ENCODE assay signal across 8 cellular contexts in genomic region chr5:24633705-24634325, GRCh38. TPM values are rescaled to one million over a fixed set of nuclear protein-coding genes. Genes with fewer than 3 reads are reported as not detected.
DNase-seq lines count a peak whose midpoint lies in the region; ATAC-seq, FAIRE-seq and TF ChIP-seq lines count a peak whose summit lies in the region.

No MANE protein-coding gene starts in this region.

- peak; percentile 35 for TF ChIP-seq CTCF in bronchial epithelial cell (IDR thresholded peaks at IDR 0.05; ENCODE audit: insufficient read depth, low read length, severe bottlenecking)
- TF ChIP-seq CTCF in mucosa of descending colon (IDR thresholded peaks at IDR 0.05): peak; percentile 29

- H3K27ac Mint-ChIP-seq in activated T-cell treated with anti-CD3 and anti-CD28 coated beads, Interleukin-2, amount 50 U/mL, for 24 hours: no peak overlapping the region

- H3K4me3 ChIP-seq in bronchial epithelial cell (ENCODE audit: low read depth, low read length) (no peak overlapping the region), mucosa of descending colon (no peak overlapping the region)

- no peaks in the 10 kb centered on the region for H3K4me1 ChIP-seq in mucosa of descending colon (ENCODE audit: low read depth)

- no peak overlapping the region for H3K4me3 Mint-ChIP-seq in activated T-cell treated with anti-CD3 and anti-CD28 coated beads, Interleukin-2, amount 50 U/mL, for 24 hours

- H3K27me3 ChIP-seq in bronchial epithelial cell (ENCODE audit: control insufficient read depth, insufficient read depth, low read length): no peaks in the 10 kb centered on the region

- intact Hi-C loops in mucosa of descending colon (cut with DNase I, micrococcal nuclease): no loop called here

- ATAC-seq in HG02885 (IDR thresholded peaks at IDR 0.05; ENCODE audit: poor library complexity, unreplicated experiment): peak; percentile 85
- ATAC-seq in mucosa of descending colon: no peak

- DNase-seq in GM04504 (ENCODE audit: low read depth): peak; percentile 13
- peak; percentile 31 for DNase-seq in NCI-H345 treated with DMSO at 0.1 percent for 48 hours (lab: John Stamatoyannopoulos, UW; ENCODE audit: unreplicated experiment)
- peak; percentile 41 for DNase-seq in bronchial epithelial cell (ENCODE audit: low read depth)
- DNase-seq in mucosa of descending colon: no peak
- DNase-seq in stimulated activated naive CD4-positive, alpha-beta T cell (lab: John Stamatoyannopoulos, UW): no peak
- no peak for DNase-seq in GOT3 (lab: John Stamatoyannopoulos, UW)
- DNase-seq in activated T-cell treated with anti-CD3 and anti-CD28 coated beads, Interleukin-2, amount 50 U/mL, for 24 hours: no peak

- H3K9me3 ChIP-seq in mucosa of descending colon: no peaks in the 10 kb centered on the region

- H3K36me3 Mint-ChIP-seq in activated T-cell treated with anti-CD3 and anti-CD28 coated beads, Interleukin-2, amount 50 U/mL, for 24 hours (ENCODE audit: low read depth): no peaks in the 10 kb centered on the region

- no peak for FAIRE-seq in bronchial epithelial cell (lab: Jason Lieb, UNC)

- no peaks in the 10 kb centered on the region for H3K4me1 Mint-ChIP-seq in activated T-cell treated with anti-CD3 and anti-CD28 coated beads, Interleukin-2, amount 50 U/mL, for 24 hours (ENCODE audit: low read depth)

- H3K27me3 Mint-ChIP-seq in activated T-cell treated with anti-CD3 and anti-CD28 coated beads, Interleukin-2, amount 50 U/mL, for 24 hours: no peaks in the 10 kb centered on the region

- peaks cover 5% of the 10 kb centered on the region for H3K9me3 Mint-ChIP-seq in activated T-cell treated with anti-CD3 and anti-CD28 coated beads, Interleukin-2, amount 50 U/mL, for 24 hours

- no peaks in the 10 kb centered on the region for H3K36me3 ChIP-seq in bronchial epithelial cell (ENCODE audit: control insufficient read depth, insufficient read depth, low read length)
- no peaks in the 10 kb centered on the region for H3K36me3 ChIP-seq in mucosa of descending colon (ENCODE audit: low read depth)

RNA-seq across cellular contexts. Expression of gene CDH10, which starts 11.0 kb away (rescaled TPM):
- total RNA-seq in bronchial epithelial cell (not detected in 2 replicates), mucosa of descending colon (under 1 TPM in 1 of 3 donors, not detected in 2; 0.57 TPM)

Comparison
In these comparisons a context has a peak if more than half of its experiments do, and no peak if none do; other contexts are left out.
1. DNase-seq: peak in GM04504 (single experiment), NCI-H345 treated with DMSO at 0.1 percent for 48 hours (single experiment) and bronchial epithelial cell (single experiment); none in mucosa of descending colon (0 of 3), stimulated activated naive CD4-positive, alpha-beta T cell (0 of 6), GOT3 (single experiment) and activated T-cell treated with anti-CD3 and anti-CD28 coated beads, Interleukin-2, amount 50 U/mL, for 24 hours (single experiment).